ENCODE assay signal across 19 cellular contexts in the genomic region with DNA sequence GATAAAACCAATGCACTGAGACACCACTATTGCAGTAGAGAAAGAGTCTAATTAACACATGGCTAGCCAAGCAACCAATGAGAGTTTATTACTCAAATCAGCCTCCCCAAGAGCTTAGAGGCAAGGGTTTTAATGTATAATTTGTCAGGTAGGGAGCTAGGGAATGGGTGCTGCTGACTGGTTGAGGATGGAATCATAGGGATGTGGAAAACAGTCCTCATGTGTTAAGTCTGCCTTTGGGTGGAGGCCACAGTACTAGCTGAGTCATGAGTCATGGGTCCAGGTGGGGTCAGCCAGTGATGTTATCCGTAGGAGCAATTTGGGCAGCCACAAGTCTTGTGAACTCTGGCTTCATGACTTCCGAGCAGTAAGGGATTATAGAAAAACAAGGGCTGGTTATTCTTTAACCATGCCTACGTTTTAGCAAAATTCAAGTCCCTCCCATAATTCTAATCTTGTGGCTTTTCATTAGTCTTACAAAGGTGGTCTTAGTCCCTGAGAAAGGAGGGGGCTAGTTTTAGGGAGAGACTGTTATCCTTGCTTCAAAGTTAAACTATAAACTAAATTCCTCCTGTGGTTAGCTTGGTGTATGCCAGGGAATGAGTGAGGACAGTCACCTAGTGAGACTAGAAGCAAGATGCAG. TPM values are rescaled to one million over a fixed set of nuclear protein-coding genes. Genes with fewer than 3 reads are reported as not detected.
DNase-seq lines count a peak whose midpoint lies in the region; ATAC-seq and TF ChIP-seq lines count a peak whose summit lies in the region.
"Had no signal": no experiment of that assay in that cellular context is flagged by ENCODE, and none has a peak within 500 bp of the region (broad histone marks: within the 10 kb centered on the region; RNA-seq: fewer than 3 reads in every experiment).

No MANE protein-coding gene starts in this region.

- H3K4me1 ChIP-seq in gastroesophageal sphincter, result no peaks in the 10 kb centered on the region
- H3K4me1 ChIP-seq: Caco-2, right atrium auricular region had no signal

- peaks cover 0 to 7% (median 0%) of the 10 kb centered on the region in 3 donors for H3K9me3 ChIP-seq in gastroesophageal sphincter

- no peaks in the 10 kb centered on the region for H3K27me3 ChIP-seq in gastroesophageal sphincter
- H3K27me3 ChIP-seq: right atrium auricular region had no signal

- TF ChIP-seq POLR2A in gastroesophageal sphincter (IDR thresholded peaks at IDR 0.05), result no peak

- H3K4me3 Mint-ChIP-seq in stimulated activated naive CD8-positive, alpha-beta T cell treated with anti-CD3 and anti-CD28 coated beads, Interleukin-15, Interleukin-2, amounts not matched to agents 100 ng/mL and 50 ng/mL, for 24 hours, result no peak overlapping the region
- H3K4me3 Mint-ChIP-seq in activated naive CD8-positive, alpha-beta T cell treated with anti-CD3 and anti-CD28 coated beads for 36 hours, result no peak overlapping the region

- H3K9me3 Mint-ChIP-seq in stimulated activated naive CD8-positive, alpha-beta T cell treated with anti-CD3 and anti-CD28 coated beads, Interleukin-15, Interleukin-2, amounts not matched to agents 100 ng/mL and 50 ng/mL, for 24 hours, result peaks cover 13% of the 10 kb centered on the region
- peaks cover 32% of the 10 kb centered on the region for H3K9me3 Mint-ChIP-seq in activated naive CD8-positive, alpha-beta T cell treated with anti-CD3 and anti-CD28 coated beads for 36 hours

- DNase-seq in stimulated activated naive CD8-positive, alpha-beta T cell treated with anti-CD3 and anti-CD28 coated beads, Interleukin-15, Interleukin-2, amounts not matched to agents 100 U/mL and 50 U/mL, for 24 hours, result no peak
- DNase-seq in activated naive CD8-positive, alpha-beta T cell treated with anti-CD3 and anti-CD28 coated beads for 36 hours, result no peak
- DNase-seq in left colon (no peak), NCI-H128 (lab: John Stamatoyannopoulos, UW; ENCODE audit: unreplicated experiment) (no peak)
- DNase-seq in activated effector memory CD4-positive, alpha-beta T cell treated with Interleukin-2 at 50 U/mL for 16 hours, result no peak
- DNase-seq: activated CD4-positive, CD25-positive, alpha-beta regulatory T cell; Caco-2; GDM1; hippocampal formation; midbrain; NCI-H187; NCI-H446; nucleus accumbens; Right ventricle myocardium superior had no signal

- no peak for TF ChIP-seq CTCF in gastroesophageal sphincter (IDR thresholded peaks at IDR 0.05)

- H3K36me3 Mint-ChIP-seq in stimulated activated naive CD8-positive, alpha-beta T cell treated with anti-CD3 and anti-CD28 coated beads, Interleukin-15, Interleukin-2, amounts not matched to agents 100 ng/mL and 50 ng/mL, for 24 hours (ENCODE audit: low read depth), result peaks cover 7% of the 10 kb centered on the region
- peaks cover 24% of the 10 kb centered on the region for H3K36me3 Mint-ChIP-seq in activated naive CD8-positive, alpha-beta T cell treated with anti-CD3 and anti-CD28 coated beads for 36 hours

- WGBS in gastroesophageal sphincter (ENCODE audit: low coverage in 1 of 2), 2 donors, result 76 to 87% methylated on average over 3 of the region's 3 CpGs

- H3K36me3 ChIP-seq in gastroesophageal sphincter, result no peaks in the 10 kb centered on the region
- H3K36me3 ChIP-seq: right atrium auricular region had no signal

- H3K4me1 Mint-ChIP-seq in stimulated activated naive CD8-positive, alpha-beta T cell treated with anti-CD3 and anti-CD28 coated beads, Interleukin-15, Interleukin-2, amounts not matched to agents 100 ng/mL and 50 ng/mL, for 24 hours (ENCODE audit: low read depth), result peaks cover 43% of the 10 kb centered on the region
- H3K4me1 Mint-ChIP-seq in activated naive CD8-positive, alpha-beta T cell treated with anti-CD3 and anti-CD28 coated beads for 36 hours, result peaks cover 26% of the 10 kb centered on the region

- no peak for TF ChIP-seq EP300 in gastroesophageal sphincter (IDR thresholded peaks at IDR 0.05)

- intact Hi-C loops in left colon (cut with DNase I, micrococcal nuclease), result no loop called here

- peak overlapping the region; percentile 83 for H3K27ac Mint-ChIP-seq in stimulated activated naive CD8-positive, alpha-beta T cell treated with anti-CD3 and anti-CD28 coated beads, Interleukin-15, Interleukin-2, amounts not matched to agents 100 ng/mL and 50 ng/mL, for 24 hours
- H3K27ac Mint-ChIP-seq in activated naive CD8-positive, alpha-beta T cell treated with anti-CD3 and anti-CD28 coated beads for 36 hours, result peak overlapping the region; percentile 54

- H3K4me3 ChIP-seq in gastroesophageal sphincter, result no peak overlapping the region
- H3K4me3 ChIP-seq: GM12878, right atrium auricular region had no signal

- no peak overlapping the region for H3K27ac ChIP-seq in gastroesophageal sphincter
- H3K27ac ChIP-seq: right atrium auricular region had no signal

- no peaks in the 10 kb centered on the region for H3K27me3 Mint-ChIP-seq in stimulated activated naive CD8-positive, alpha-beta T cell treated with anti-CD3 and anti-CD28 coated beads, Interleukin-15, Interleukin-2, amounts not matched to agents 100 ng/mL and 50 ng/mL, for 24 hours
- H3K27me3 Mint-ChIP-seq in activated naive CD8-positive, alpha-beta T cell treated with anti-CD3 and anti-CD28 coated beads for 36 hours, result no peaks in the 10 kb centered on the region

- no peak for ATAC-seq in stimulated activated naive CD8-positive, alpha-beta T cell treated with anti-CD3 and anti-CD28 coated beads, Interleukin-15, Interleukin-2, amounts not matched to agents 100 U/mL and 50 U/mL, for 24 hours
- ATAC-seq in left colon (peak; percentile 96), HG03520 (IDR thresholded peaks at IDR 0.05; ENCODE audit: unreplicated experiment) (no peak), gastroesophageal sphincter (no peak)

RNA-seq across cellular contexts. Expression of a gene that starts 25.1 kb away (rescaled TPM):
- total RNA-seq in activated naive CD8-positive, alpha-beta T cell treated with anti-CD3 and anti-CD28 coated beads for 36 hours, result 100 to 1,000 TPM; 132 to 140 TPM
- total RNA-seq in left colon, result 1,000 to 10,000 TPM in 1 of 2 donors, 100 to 1,000 TPM in 1; 955 to 1,006 TPM
- total RNA-seq in gastroesophageal sphincter, result 10 to 100 TPM in 1 of 4 donors, 1 to 10 TPM in 2, not detected in 1; 2.0 to 32.0 (median 2.6) TPM

Comparison
In these comparisons a context has a peak if more than half of its experiments do, and no peak if none do; other contexts are left out.
1. RNA of a gene that starts 25.1 kb away (total RNA-seq): 955 to 1,006 TPM in left colon; 132 to 140 TPM in activated naive CD8-positive, alpha-beta T cell treated with anti-CD3 and anti-CD28 coated beads for 36 hours and 2.0 to 32.0 TPM in gastroesophageal sphincter; every median in the first group is over 4 times any median in the second.